ENCODE assay signal across 2 cellular contexts in genomic region chr1:149008326-149008725, GRCh38.
DNase-seq lines count a peak whose midpoint lies in the region; ATAC-seq and TF ChIP-seq lines count a peak whose summit lies in the region.
"Not testable (repeated sequence)": the region's sequence is repeated elsewhere in the genome, so short reads cannot be mapped to it uniquely, and the experiment has no call there.

No MANE protein-coding gene starts in this region.

- not testable (repeated sequence) for H3K4me1 ChIP-seq in right lobe of liver

- not testable (repeated sequence) for H3K27ac ChIP-seq in right lobe of liver

- intact Hi-C loops in right lobe of liver (cut with DNase I): not testable (repeated sequence)

- H3K27me3 ChIP-seq in right lobe of liver: not testable (repeated sequence)

- ATAC-seq in left lobe of liver (peak; percentile 73), right lobe of liver (peak in 3 of 4 donors; percentile 29 to 79 (median 43))

- not testable (repeated sequence) for TF ChIP-seq CTCF in right lobe of liver (IDR thresholded peaks at IDR 0.05)

- not testable (repeated sequence) for H3K4me3 ChIP-seq in right lobe of liver

- not testable (repeated sequence) for DNase-seq in left lobe of liver (ENCODE audit: low spot score); right lobe of liver

- H3K36me3 ChIP-seq in right lobe of liver: not testable (repeated sequence)

- TF ChIP-seq POLR2A in right lobe of liver (IDR thresholded peaks at IDR 0.05): not testable (repeated sequence)

- no CpG with 5 or more reads among the region's 4 CpGs for WGBS in right lobe of liver (ENCODE audit: insufficient coverage, low coverage, low lambda C conversion rate, missing lambda C conversion rate)

- H3K9me3 ChIP-seq in right lobe of liver: not testable (repeated sequence)
